In the genomic region with DNA sequence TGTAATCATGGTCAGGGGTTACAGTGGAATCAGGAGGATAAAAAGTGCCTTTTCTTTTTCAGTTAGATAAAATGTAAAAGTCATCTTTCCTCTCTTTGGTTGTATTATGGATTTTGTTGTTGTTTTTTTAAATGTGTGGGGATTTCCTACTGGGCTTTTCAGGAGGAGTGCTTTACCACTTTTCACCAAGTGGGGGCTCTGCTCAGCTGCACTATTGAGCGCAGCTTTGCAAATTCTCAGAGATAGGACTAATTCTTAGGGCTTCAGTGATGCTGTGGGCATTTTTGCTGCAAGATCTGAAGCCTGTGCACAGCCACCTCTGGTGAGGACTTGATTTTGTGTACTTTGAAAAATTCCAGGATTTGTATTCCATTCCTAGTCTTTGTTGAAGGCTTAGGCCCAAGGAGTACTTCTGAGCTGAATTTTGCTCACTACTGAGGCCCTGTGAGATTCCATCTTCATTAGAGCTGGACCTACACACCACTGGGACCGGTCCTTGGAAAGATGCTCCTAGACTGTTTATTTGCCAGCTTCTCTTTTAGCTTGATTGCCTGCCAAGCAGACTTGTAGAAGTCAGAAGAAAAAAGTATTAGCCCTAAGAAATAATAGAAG, we compare ENCODE assay signal across 8 cellular contexts. TPM values are rescaled to one million over a fixed set of nuclear protein-coding genes. Genes with fewer than 3 reads are reported as not detected.
DNase-seq lines count a peak whose midpoint lies in the region; ATAC-seq and TF ChIP-seq lines count a peak whose summit lies in the region.

No MANE protein-coding gene starts in this region.

- peaks cover 13% of the 10 kb centered on the region for H3K4me1 ChIP-seq in lower lobe of right lung

- H3K36me3 ChIP-seq in lower lobe of right lung = no peaks in the 10 kb centered on the region

- DNase-seq in DMS53 treated with DMSO at 0.1 percent for 48 hours (lab: John Stamatoyannopoulos, UW; ENCODE audit: unreplicated experiment) (peak; percentile 7), HT1080 (ENCODE audit: low read depth) (peak; percentile 44), astrocyte of the spinal cord (ENCODE audit: low read depth, low spot score) (peak; percentile 37), lower lobe of right lung (no peak), HK-2 (ENCODE audit: unreplicated experiment) (no peak), NCI-H774 (lab: John Stamatoyannopoulos, UW) (no peak)

- no peak overlapping the region for H3K4me3 ChIP-seq in astrocyte of the spinal cord (ENCODE audit: low read depth, low read length)
- H3K4me3 ChIP-seq in lower lobe of right lung = no peak overlapping the region

- intact Hi-C loops in lower lobe of right lung (cut with DNase I) = no loop called here

- in situ Hi-C loops in astrocyte of the spinal cord (cut with HindIII; ENCODE audit: low sequenced_read_pairs) = no loop called here

- no peak for ATAC-seq in lower lobe of right lung
- no peak for ATAC-seq in activated CD4-positive, CD25-positive, alpha-beta regulatory T cell treated with anti-CD3 and anti-CD28 coated beads, Interleukin-2, amount 50 U/mL, for 24 hours
- no peak for ATAC-seq in GM21786 (IDR thresholded peaks at IDR 0.05; ENCODE audit: unreplicated experiment)

- no peaks in the 10 kb centered on the region for H3K27me3 ChIP-seq in lower lobe of right lung (ENCODE audit: low read depth)

- H3K9me3 ChIP-seq in lower lobe of right lung = no peaks in the 10 kb centered on the region

- no peak overlapping the region for H3K27ac ChIP-seq in lower lobe of right lung

- peak; percentile 73 for TF ChIP-seq CTCF in astrocyte of the spinal cord (IDR thresholded peaks at IDR 0.05; ENCODE audit: low read depth, low read length)
- peak; percentile 59 for TF ChIP-seq CTCF in lower lobe of right lung (IDR thresholded peaks at IDR 0.05)

RNA-seq across cellular contexts. Expression of a gene that starts 7.5 kb away (rescaled TPM):
- total RNA-seq in HT1080 (2014; rRNA removed; shearing (Covaris generic)) = 38.2 and 46.3 TPM in 2 replicates
- polyA plus RNA-seq in HT1080 (2015; cell fraction: cytosol; rRNA removed) = 34.2 and 38.6 TPM in 2 replicates
- polyA plus RNA-seq in HT1080 (2015; cell fraction: nucleus; rRNA removed) = 23.1 and 29.1 TPM in 2 replicates
- 14.1 TPM for total RNA-seq in lower lobe of right lung

Comparison
In these comparisons a context has a peak if more than half of its experiments do, and no peak if none do; other contexts are left out.
1. DNase-seq: peak in DMS53 treated with DMSO at 0.1 percent for 48 hours (single experiment), HT1080 (single experiment) and astrocyte of the spinal cord (single experiment); none in lower lobe of right lung (single experiment), HK-2 (single experiment) and NCI-H774 (single experiment).